ENCODE assay signal across 8 cellular contexts in the genomic region with DNA sequence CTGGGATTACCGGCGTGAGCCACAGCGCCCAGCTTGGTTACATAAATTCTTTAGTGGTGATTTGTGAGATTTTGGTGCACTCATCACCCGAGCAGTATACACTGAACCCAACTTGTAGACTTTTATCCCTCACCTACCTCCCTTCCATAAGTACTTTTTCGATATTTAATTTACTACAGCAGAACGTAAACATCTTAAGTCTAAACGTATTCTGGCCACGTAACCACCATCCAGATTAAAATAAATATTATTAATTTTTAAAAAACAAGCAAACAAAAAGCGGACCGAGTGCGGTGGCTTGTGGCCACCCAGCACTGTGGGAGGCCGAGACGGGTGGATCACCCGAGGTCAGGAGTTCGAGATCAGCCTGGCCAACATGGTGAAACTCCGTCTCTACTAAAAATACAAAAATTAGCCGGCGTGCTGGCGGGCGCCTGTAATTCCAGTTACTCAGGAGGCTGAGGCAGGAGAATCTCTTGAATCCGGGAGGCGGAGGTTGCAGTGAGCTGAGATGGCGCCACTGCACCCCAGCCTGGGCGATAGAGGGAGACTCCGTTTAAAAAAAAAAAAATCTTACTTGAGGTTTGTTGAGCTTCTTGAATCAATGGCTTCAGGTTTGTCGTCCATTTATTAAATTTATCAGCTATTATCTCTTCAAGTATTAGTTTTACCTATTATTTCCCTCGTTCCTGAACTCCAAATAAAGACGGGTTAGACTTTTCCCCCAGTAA. TPM values are rescaled to one million over a fixed set of nuclear protein-coding genes. Genes with fewer than 3 reads are reported as not detected.
DNase-seq lines count a peak whose midpoint lies in the region; ATAC-seq and TF ChIP-seq lines count a peak whose summit lies in the region.
"Not testable (repeated sequence)": the region's sequence is repeated elsewhere in the genome, so short reads cannot be mapped to it uniquely, and the experiment has no call there.

No MANE protein-coding gene starts in this region.

- peak overlapping the region; percentile 62 for H3K27ac ChIP-seq in KOPT-K1 (ENCODE audit: low read depth, low read length, poor library complexity, severe bottlenecking)

- not testable (repeated sequence) for H3K9me3 ChIP-seq in KOPT-K1 (ENCODE audit: insufficient read depth, low read length, poor library complexity, severe bottlenecking)

- H3K4me3 ChIP-seq in epithelial cell of esophagus (ENCODE audit: low read length): peak overlapping the region; percentile 61

- peaks cover 33% of the 10 kb centered on the region for H3K36me3 ChIP-seq in KOPT-K1 (ENCODE audit: insufficient read depth, low read length)

- TF ChIP-seq CTCF in epithelial cell of esophagus (IDR thresholded peaks at IDR 0.05; ENCODE audit: insufficient read depth, low read depth, low read length, missing control alignments): not testable (repeated sequence)

- peak; percentile 9 for DNase-seq in COR-L47 (lab: John Stamatoyannopoulos, UW)
- DNase-seq in RPMI7951 (ENCODE audit: low read depth): peak; percentile 76
- DNase-seq in activated T-cell treated with anti-CD3 and anti-CD28 coated beads for 48 hours (ENCODE audit: low read depth): peak; percentile 50
- DNase-seq in epithelial cell of esophagus (ENCODE audit: low read depth): peak; percentile 82
- peak; percentile 24 for DNase-seq in mucosa of gallbladder (ENCODE audit: low spot score)
- DNase-seq in stimulated activated CD8-positive, alpha-beta memory T cell treated with anti-CD3 and anti-CD28 coated beads, Interleukin-2, amount 100 ng/mL, for 48 hours (ENCODE audit: low read depth in 2 of 2): peak; percentile 19 to 46

- ATAC-seq in GM21717 (IDR thresholded peaks at IDR 0.05; ENCODE audit: unreplicated experiment): peak; percentile 12

RNA-seq across cellular contexts. Expression of gene ILF2, which starts 1.0 kb away (rescaled TPM):
- 295 and 309 TPM in 2 replicates for total RNA-seq in RPMI7951 (2014; rRNA removed; shearing (Covaris generic))
- 87.6 TPM for total RNA-seq in mucosa of gallbladder

RNA-seq across cellular contexts. Expression of gene NPR1, which starts 6.7 kb away (rescaled TPM):
- total RNA-seq in RPMI7951 (2014; rRNA removed; shearing (Covaris generic)): not detected in 2 replicates
- total RNA-seq in mucosa of gallbladder: 8.8 TPM

RNA-seq across cellular contexts. Expression of gene SNAPIN, which starts 13.3 kb away (rescaled TPM):
- total RNA-seq in RPMI7951 (2014; rRNA removed; shearing (Covaris generic)): 74.9 and 75.2 TPM in 2 replicates
- 38.8 TPM for total RNA-seq in mucosa of gallbladder

RNA-seq across cellular contexts. Expression of gene CHTOP, which starts 37.9 kb away (rescaled TPM):
- 34.7 and 35.0 TPM in 2 replicates for total RNA-seq in RPMI7951 (2014; rRNA removed; shearing (Covaris generic))
- total RNA-seq in mucosa of gallbladder: 69.4 TPM

RNA-seq across cellular contexts. Expression of gene S100A1, which starts 43.6 kb away (rescaled TPM):
- 4.7 and 5.1 TPM in 2 replicates for total RNA-seq in RPMI7951 (2014; rRNA removed; shearing (Covaris generic))
- 3.3 TPM for total RNA-seq in mucosa of gallbladder

Comparison
In these comparisons a context has a peak if more than half of its experiments do, and no peak if none do; other contexts are left out.
1. Peak in every context shown above with its lines: DNase-seq, ATAC-seq, H3K4me3 ChIP-seq and H3K27ac ChIP-seq.
2. DNase-seq: peak in every context shown above with its lines; median percentile 82 in epithelial cell of esophagus; 76 in RPMI7951; 50 in activated T-cell treated with anti-CD3 and anti-CD28 coated beads for 48 hours; 32 in stimulated activated CD8-positive, alpha-beta memory T cell treated with anti-CD3 and anti-CD28 coated beads, Interleukin-2, amount 100 ng/mL, for 48 hours; 24 in mucosa of gallbladder; 9 in COR-L47.